In genomic region chr1:17053071-17053684, GRCh38 we compare ENCODE assay signal across 8 cellular contexts. TPM values are rescaled to one million over a fixed set of nuclear protein-coding genes. Genes with fewer than 3 reads are reported as not detected.
DNase-seq lines count a peak whose midpoint lies in the region; ATAC-seq and TF ChIP-seq lines count a peak whose summit lies in the region.

No MANE protein-coding gene starts in this region.

- H3K27ac Mint-ChIP-seq in type B pancreatic cell, result peak overlapping the region; percentile 96

- H3K4me1 ChIP-seq in ascending aorta, result peaks cover 4 to 17% of the 10 kb centered on the region in 2 donors

- TF ChIP-seq POLR2A in lower leg skin (IDR thresholded peaks at IDR 0.05), result no peak

- H3K4me3 ChIP-seq in ascending aorta (peak overlapping the region; percentile 82 to 91), lower leg skin (ENCODE audit: low read depth, poor library complexity, severe bottlenecking) (peak overlapping the region; percentile 89)

- no peaks in the 10 kb centered on the region for H3K27me3 ChIP-seq in ascending aorta

- DNase-seq in activated T-cell treated with anti-CD3 and anti-CD28 coated beads, Interleukin-2, amount 50 U/mL, for 4 hours, result no peak
- DNase-seq in activated T-cell treated with anti-CD3 and anti-CD28 coated beads for 4 hours (no peak), ascending aorta (ENCODE audit: low spot score in 2 of 2) (peak in 1 of 2 donors; percentile 53), lower leg skin (ENCODE audit: low spot score in 2 of 2) (no peak), type B pancreatic cell (ENCODE audit: extremely low spot score, unreplicated experiment) (no peak), NCI-H2029 (lab: John Stamatoyannopoulos, UW) (no peak)
- DNase-seq in stimulated activated CD4-positive, alpha-beta T cell treated with anti-CD3 and anti-CD28 coated beads, Interleukin-2, amount 100 ng/mL, for 24 hours, result no peak

- TF ChIP-seq CTCF in ascending aorta (IDR thresholded peaks at IDR 0.05) (no peak), lower leg skin (IDR thresholded peaks at IDR 0.05) (no peak), type B pancreatic cell (conservative IDR thresholded peaks at IDR 0.05) (no peak)

- peak overlapping the region; percentile 73 to 84 for H3K27ac ChIP-seq in ascending aorta

- 5 to 7% methylated on average over 12 of the region's 12 CpGs for WGBS in lower leg skin, 2 donors

- H3K36me3 Mint-ChIP-seq in activated T-cell treated with anti-CD3 and anti-CD28 coated beads, Interleukin-2, amount 50 U/mL, for 4 hours (ENCODE audit: insufficient read depth), result peaks cover 10% of the 10 kb centered on the region
- peaks cover 7% of the 10 kb centered on the region for H3K36me3 Mint-ChIP-seq in type B pancreatic cell

- H3K9me3 Mint-ChIP-seq in activated T-cell treated with anti-CD3 and anti-CD28 coated beads, Interleukin-2, amount 50 U/mL, for 4 hours, result no peaks in the 10 kb centered on the region
- H3K9me3 Mint-ChIP-seq in type B pancreatic cell, result no peaks in the 10 kb centered on the region

- intact Hi-C loops in ascending aorta (cut with DNase I) (loop anchor here (2.0 to 10.0 kb wide), 3 partner anchors 40 to 582 kb away; no protein-coding TSS in a partner anchor), lower leg skin (cut with DNase I; ENCODE audit: low total_unique reads) (no loop called here)

- no peak for ATAC-seq in activated T-cell treated with anti-CD3 and anti-CD28 coated beads, Interleukin-2, amount 50 U/mL, for 4 hours
- no peak for ATAC-seq in HG02642 (IDR thresholded peaks at IDR 0.05; ENCODE audit: poor library complexity, unreplicated experiment)

- peaks cover 0 to 18% of the 10 kb centered on the region in 2 donors for H3K36me3 ChIP-seq in ascending aorta

- H3K4me3 Mint-ChIP-seq in activated T-cell treated with anti-CD3 and anti-CD28 coated beads, Interleukin-2, amount 50 U/mL, for 4 hours, result peak overlapping the region; percentile 99
- H3K4me3 Mint-ChIP-seq in type B pancreatic cell, result peak overlapping the region; percentile 99

- H3K27me3 Mint-ChIP-seq in activated T-cell treated with anti-CD3 and anti-CD28 coated beads, Interleukin-2, amount 50 U/mL, for 4 hours (ENCODE audit: low read depth), result no peaks in the 10 kb centered on the region
- no peaks in the 10 kb centered on the region for H3K27me3 Mint-ChIP-seq in type B pancreatic cell

- H3K9me3 ChIP-seq in ascending aorta, result no peaks in the 10 kb centered on the region

- H3K4me1 Mint-ChIP-seq in activated T-cell treated with anti-CD3 and anti-CD28 coated beads, Interleukin-2, amount 50 U/mL, for 4 hours (ENCODE audit: low read depth), result peaks cover 15% of the 10 kb centered on the region
- H3K4me1 Mint-ChIP-seq in type B pancreatic cell (ENCODE audit: unreplicated experiment), result peaks cover 28% of the 10 kb centered on the region

RNA-seq across cellular contexts. Expression of gene SDHB, which starts 0.7 kb away (rescaled TPM):
- total RNA-seq in activated T-cell treated with anti-CD3 and anti-CD28 coated beads, Interleukin-2, amount 50 U/mL, for 4 hours, result 100 to 1,000 TPM; 159 to 179 (median 176) TPM
- total RNA-seq in ascending aorta, result 112 TPM
- total RNA-seq in lower leg skin, result 100 to 1,000 TPM in 1 of 4 donors, 10 to 100 TPM in 3; 77.6 to 154 (median 86.2) TPM
- 72.7 and 101 TPM in 2 replicates for total RNA-seq in type B pancreatic cell (ENCODE audit: low replicate concordance)

RNA-seq across cellular contexts. Expression of gene ATP13A2, which starts 41.5 kb away (rescaled TPM):
- 10 to 100 TPM; 48.0 to 55.1 (median 48.3) TPM for total RNA-seq in activated T-cell treated with anti-CD3 and anti-CD28 coated beads, Interleukin-2, amount 50 U/mL, for 4 hours
- total RNA-seq in ascending aorta, result 39.2 TPM
- 10 to 100 TPM; 22.1 to 50.2 (median 38.8) TPM for total RNA-seq in lower leg skin
- total RNA-seq in type B pancreatic cell (ENCODE audit: low replicate concordance), result 66.4 and 80.3 TPM in 2 replicates
